In genomic region chr1:16352842-16353535, GRCh38 we compare ENCODE assay signal across 8 cellular contexts. TPM values are rescaled to one million over a fixed set of nuclear protein-coding genes. Genes with fewer than 3 reads are reported as not detected.
DNase-seq lines count a peak whose midpoint lies in the region; ATAC-seq and TF ChIP-seq lines count a peak whose summit lies in the region.

No MANE protein-coding gene starts in this region.

- H3K27ac ChIP-seq in adrenal gland (peak overlapping the region in 4 of 5 donors; percentile 90 to 98 (median 95)), thyroid gland (peak overlapping the region; percentile 91 to 96 (median 96))

- peak overlapping the region; percentile 84 for H3K27ac Mint-ChIP-seq in activated naive CD4-positive, alpha-beta T cell treated with anti-CD3 and anti-CD28 coated beads, Interleukin-2, amount 50 U/mL, for 24 hours

- H3K4me1 ChIP-seq in adrenal gland (replicated peaks in 1 of 2), result peaks cover 0 to 36% of the 10 kb centered on the region in 2 donors
- peaks cover 14 to 25% of the 10 kb centered on the region in 2 donors for H3K4me1 ChIP-seq in thyroid gland

- intact Hi-C loops in adrenal gland (cut with DNase I), result loop anchor here (10.0 kb wide), 3 partner anchors 58 to 268 kb away; no protein-coding TSS in a partner anchor
- intact Hi-C loops in thyroid gland (cut with DNase I), result loop anchor here (10.0 kb wide), 1 partner anchor 108 kb away; no protein-coding TSS in a partner anchor

- H3K4me1 Mint-ChIP-seq in activated naive CD4-positive, alpha-beta T cell treated with anti-CD3 and anti-CD28 coated beads, Interleukin-2, amount 50 U/mL, for 24 hours, result peaks cover 40% of the 10 kb centered on the region

- peak overlapping the region; percentile 93 for H3K4me3 Mint-ChIP-seq in activated naive CD4-positive, alpha-beta T cell treated with anti-CD3 and anti-CD28 coated beads, Interleukin-2, amount 50 U/mL, for 24 hours

- H3K27me3 Mint-ChIP-seq in activated naive CD4-positive, alpha-beta T cell treated with anti-CD3 and anti-CD28 coated beads, Interleukin-2, amount 50 U/mL, for 24 hours, result no peaks in the 10 kb centered on the region

- TF ChIP-seq CTCF in adrenal gland (IDR thresholded peaks at IDR 0.05) (no peak), thyroid gland (IDR thresholded peaks at IDR 0.05) (no peak)

- peak overlapping the region in 2 of 4 donors; percentile 96 to 99 for H3K4me3 ChIP-seq in adrenal gland
- peak overlapping the region in 1 of 3 donors; percentile 73 for H3K4me3 ChIP-seq in thyroid gland (replicated peaks in 1 of 3)

- WGBS in adrenal gland, 4 donors, result 54 to 64% (median 56%) methylated on average over 11 of the region's 11 CpGs
- WGBS in thyroid gland, 2 donors, result 46 to 55% methylated on average over 11 of the region's 11 CpGs

- TF ChIP-seq POLR2A in adrenal gland (IDR thresholded peaks at IDR 0.05), result no peak
- TF ChIP-seq POLR2A in thyroid gland (IDR thresholded peaks at IDR 0.05), result no peak

- H3K36me3 Mint-ChIP-seq in activated naive CD4-positive, alpha-beta T cell treated with anti-CD3 and anti-CD28 coated beads, Interleukin-2, amount 50 U/mL, for 24 hours, result no peaks in the 10 kb centered on the region

- ATAC-seq in GM19463 (IDR thresholded peaks at IDR 0.05; ENCODE audit: unreplicated experiment), result no peak

- DNase-seq in activated naive CD4-positive, alpha-beta T cell treated with Interleukin-2 at 50 U/mL for 16 hours, result no peak
- DNase-seq in adrenal gland (peak in 1 of 7 donors; percentile 61), left kidney (ENCODE audit: low read depth, low spot score) (peak; percentile 69), thyroid gland (no peak), globus pallidus (ENCODE audit: low spot score) (no peak)
- no peak for DNase-seq in effector CD8-positive, alpha-beta T cell (lab: John Stamatoyannopoulos, UW)

- no peaks in the 10 kb centered on the region for H3K36me3 ChIP-seq in adrenal gland (replicated peaks in 1 of 2)
- H3K36me3 ChIP-seq in thyroid gland, result no peaks in the 10 kb centered on the region

- H3K9me3 ChIP-seq in adrenal gland (replicated peaks in 1 of 3) (no peaks in the 10 kb centered on the region), thyroid gland (no peaks in the 10 kb centered on the region)

- no peaks in the 10 kb centered on the region for H3K9me3 Mint-ChIP-seq in activated naive CD4-positive, alpha-beta T cell treated with anti-CD3 and anti-CD28 coated beads, Interleukin-2, amount 50 U/mL, for 24 hours

- H3K27me3 ChIP-seq in adrenal gland, result no peaks in the 10 kb centered on the region
- H3K27me3 ChIP-seq in thyroid gland, result no peaks in the 10 kb centered on the region

RNA-seq across cellular contexts. Expression of gene FBXO42, which starts 0.7 kb away (rescaled TPM):
- total RNA-seq in adrenal gland, result 10 to 100 TPM; 17.3 to 44.9 (median 20.9) TPM
- polyA plus RNA-seq in adrenal gland, result 10 to 100 TPM; 14.0 to 15.2 (median 14.2) TPM
- 10 to 100 TPM; 24.3 to 41.9 (median 31.9) TPM for total RNA-seq in thyroid gland

RNA-seq across cellular contexts. Expression of gene SZRD1, which starts 14.1 kb away (rescaled TPM):
- 100 to 1,000 TPM in 4 of 8 donors, 10 to 100 TPM in 4; 56.2 to 152 (median 116) TPM for total RNA-seq in adrenal gland
- polyA plus RNA-seq in adrenal gland, result 10 to 100 TPM; 46.8 to 78.9 (median 64.1) TPM
- 10 to 100 TPM; 59.4 to 82.8 (median 74.4) TPM for total RNA-seq in thyroid gland
